Comparison of ENCODE assay signal across 37 cellular contexts in genomic region chr1:227210604-227211003, GRCh38.
DNase-seq lines count a peak whose midpoint lies in the region; ATAC-seq, FAIRE-seq and TF ChIP-seq lines count a peak whose summit lies in the region.
"Had no signal": no experiment of that assay in that cellular context is flagged by ENCODE, and none has a peak within 500 bp of the region (broad histone marks: within the 10 kb centered on the region; RNA-seq: fewer than 3 reads in every experiment).

No MANE protein-coding gene starts in this region.

- H3K36me3 Mint-ChIP-seq in MCF 10A (ENCODE audit: insufficient read depth, unreplicated experiment) (peaks cover 23% of the 10 kb centered on the region), WTC11 (peaks cover 7% of the 10 kb centered on the region), type B pancreatic cell (peaks cover 8% of the 10 kb centered on the region)
- H3K36me3 Mint-ChIP-seq: CD14-positive monocyte; CD4-positive, alpha-beta memory T cell; CD4-positive, CD25-positive, alpha-beta regulatory T cell; CD8-positive, alpha-beta memory T cell; CD8-positive, alpha-beta T cell had no signal

- H4K20me1 ChIP-seq in mammary epithelial cell (ENCODE audit: insufficient read depth, low read length) = no peaks in the 10 kb centered on the region
- H4K20me1 ChIP-seq: BLaER1; BLaER1 treated with 17β-estradiol and CSF1 and Interleukin-3, amounts not matched to agents 10 nM and 100 nM had no signal

- CTCF ChIA-PET in MCF 10A (lab: Yijun Ruan, JAX) = interaction anchor here (0.6 to 1.5 kb wide), 3 partner anchors 19 to 24 kb away, joined by 3 to 6 read pairs (median 3); no protein-coding TSS in a partner anchor
- CTCF ChIA-PET in mammary epithelial cell (lab: Charles Lee; ENCODE audit: low non-redundant PET) = no interaction called here
- CTCF ChIA-PET in WTC11 (lab: Charles Lee) = no interaction called here

- no peaks in the 10 kb centered on the region for H3K4me1 ChIP-seq in mammary epithelial cell (ENCODE audit: insufficient read depth, low read length)
- H3K4me1 ChIP-seq: BE2C; BLaER1; BLaER1 treated with 17β-estradiol and CSF1 and Interleukin-3, amounts not matched to agents 10 nM and 100 nM; Caco-2 had no signal

- no peaks in the 10 kb centered on the region for H3K36me3 ChIP-seq in mammary epithelial cell (ENCODE audit: insufficient read depth, low read length)
- H3K36me3 ChIP-seq: BE2C, BLaER1 had no signal

- no peak overlapping the region for H3K4me3 ChIP-seq in mammary epithelial cell (replicated peaks in 1 of 3; ENCODE audit: insufficient read depth in 1 of 3, low read depth in 2 of 3, low read length in 3 of 3)
- H3K4me3 ChIP-seq: A549; BLaER1; BLaER1 treated with 17β-estradiol and CSF1 and Interleukin-3, amounts not matched to agents 10 nM and 100 nM had no signal

- no peak overlapping the region for H3K4me3 Mint-ChIP-seq in MCF 10A (ENCODE audit: unreplicated experiment)
- H3K4me3 Mint-ChIP-seq in WTC11 = no peak overlapping the region
- no peak overlapping the region for H3K4me3 Mint-ChIP-seq in type B pancreatic cell
- H3K4me3 Mint-ChIP-seq: B cell; CD14-positive monocyte; CD4-positive, alpha-beta memory T cell; CD4-positive, alpha-beta T cell; CD4-positive, CD25-positive, alpha-beta regulatory T cell; CD8-positive, alpha-beta memory T cell; CD8-positive, alpha-beta T cell had no signal

- intact Hi-C loops in MCF 10A (cut with micrococcal nuclease) = no loop called here
- intact Hi-C loops in mammary epithelial cell (cut with micrococcal nuclease) = no loop called here

- no peaks in the 10 kb centered on the region for H3K9me3 Mint-ChIP-seq in MCF 10A (ENCODE audit: unreplicated experiment)
- no peaks in the 10 kb centered on the region for H3K9me3 Mint-ChIP-seq in WTC11
- no peaks in the 10 kb centered on the region for H3K9me3 Mint-ChIP-seq in type B pancreatic cell
- H3K9me3 Mint-ChIP-seq: CD14-positive monocyte; CD4-positive, alpha-beta T cell; CD8-positive, alpha-beta T cell had no signal

- in situ Hi-C loops in mammary epithelial cell (cut with MboI; ENCODE audit: low sequenced_read_pairs in 2 of 2) = no loop called here

- H3K4me2 ChIP-seq in mammary epithelial cell (ENCODE audit: insufficient read depth, low read depth, low read length) = no peak overlapping the region
- H3K4me2 ChIP-seq: A549; BLaER1; BLaER1 treated with 17β-estradiol and CSF1 and Interleukin-3, amounts not matched to agents 10 nM and 100 nM had no signal

- peak overlapping the region; percentile 17 for H3K27ac Mint-ChIP-seq in MCF 10A (ENCODE audit: low read depth, unreplicated experiment)
- no peak overlapping the region for H3K27ac Mint-ChIP-seq in WTC11
- no peak overlapping the region for H3K27ac Mint-ChIP-seq in type B pancreatic cell
- H3K27ac Mint-ChIP-seq: B cell; CD14-positive monocyte; CD4-positive, alpha-beta memory T cell; CD4-positive, alpha-beta T cell; CD4-positive, CD25-positive, alpha-beta regulatory T cell; CD8-positive, alpha-beta memory T cell; CD8-positive, alpha-beta T cell had no signal

- DNase-seq in MCF 10A (ENCODE audit: unreplicated experiment) (no peak), mammary epithelial cell (no peak), WTC11 (ENCODE audit: low spot score) (no peak), frontal cortex (ENCODE audit: low spot score in 2 of 2) (no peak), type B pancreatic cell (ENCODE audit: extremely low spot score, unreplicated experiment) (no peak)
- DNase-seq in NK-92 treated with Interleukin-12 subunit alpha and Interleukin-12 subunit beta, amount 100 ng/mL, for 24 hours (lab: John Stamatoyannopoulos, UW) = no peak
- DNase-seq: 8988T; ACHN; AML-193; BE2C; C1 segment of cervical spinal cord; Caco-2; Calu3; CD4-positive, alpha-beta memory T cell; CD4-positive, alpha-beta T cell; CD4-positive, CD25-positive, alpha-beta regulatory T cell; CD8-positive, alpha-beta memory T cell; CD8-positive, alpha-beta T cell; COR-L47; DMS 273 treated with DMSO at 0.1 percent for 48 hours; DMS153; DMS53; DMS79; DMS79 treated with DMSO at 0.1 percent for 48 hours; DND-41; EL had no signal

- H2AFZ ChIP-seq in mammary epithelial cell (ENCODE audit: low read depth, low read length) = no peak overlapping the region

- dilution Hi-C loops in mammary epithelial cell (cut with HindIII; ENCODE audit: low sequenced_read_pairs) = no loop called here

- TF ChIP-seq CTCF in MCF 10A (IDR thresholded peaks at IDR 0.05; ENCODE audit: unreplicated experiment) = no peak
- TF ChIP-seq CTCF in mammary epithelial cell (conservative IDR thresholded peaks at IDR 0.05 in 1 of 2, IDR thresholded peaks at IDR 0.05 in 1 of 2; ENCODE audit: extremely low read depth in 1 of 2, insufficient read depth in 1 of 2, low read depth in 1 of 2, low read length in 2 of 2) = no peak
- TF ChIP-seq CTCF in WTC11 (IDR thresholded peaks at IDR 0.05) = no peak
- no peak for TF ChIP-seq CTCF in type B pancreatic cell (conservative IDR thresholded peaks at IDR 0.05)

- no peak overlapping the region for H3K27ac ChIP-seq in mammary epithelial cell (ENCODE audit: insufficient read depth, low read depth, low read length)
- H3K27ac ChIP-seq: 22Rv1; A549; BLaER1; BLaER1 treated with 17β-estradiol and CSF1 and Interleukin-3, amounts not matched to agents 10 nM and 100 nM; C4-2B had no signal

- POLR2A ChIA-PET in MCF 10A (lab: Yijun Ruan, JAX) (interaction anchor here (0.9 to 1.5 kb wide), 3 partner anchors 10 to 37 kb away, joined by 3 to 9 read pairs (median 4); no protein-coding TSS in a partner anchor), WTC11 (lab: Charles Lee) (interaction anchor here (0.5 kb wide), 1 partner anchor 31 kb away, joined by 8 read pairs; no protein-coding TSS in a partner anchor)

- no peak overlapping the region for H3K9ac ChIP-seq in mammary epithelial cell (ENCODE audit: insufficient read depth, low read length)
- H3K9ac ChIP-seq: BLaER1; BLaER1 treated with 17β-estradiol and CSF1 and Interleukin-3, amounts not matched to agents 10 nM and 100 nM had no signal

- no peak for ATAC-seq in WTC11
- no peak for ATAC-seq in HG03457 (IDR thresholded peaks at IDR 0.05; ENCODE audit: unreplicated experiment)
- ATAC-seq: A549; CD8-positive, alpha-beta T cell had no signal

- H3K4me1 Mint-ChIP-seq in MCF 10A (ENCODE audit: insufficient read depth, unreplicated experiment) = peaks cover 10% of the 10 kb centered on the region
- no peaks in the 10 kb centered on the region for H3K4me1 Mint-ChIP-seq in WTC11
- H3K4me1 Mint-ChIP-seq in type B pancreatic cell (ENCODE audit: unreplicated experiment) = no peaks in the 10 kb centered on the region
- H3K4me1 Mint-ChIP-seq: B cell; CD14-positive monocyte; CD4-positive, alpha-beta memory T cell; CD4-positive, CD25-positive, alpha-beta regulatory T cell; CD8-positive, alpha-beta memory T cell had no signal

- BruUV-seq in MCF 10A (replicated peaks; lab: Mats Ljungman, UMichigan) = no TSS peak
- BruUV-seq in mammary epithelial cell (replicated peaks; lab: Mats Ljungman, UMichigan) = no TSS peak

- peaks cover 14% of the 10 kb centered on the region for H3K79me2 ChIP-seq in mammary epithelial cell (ENCODE audit: insufficient read depth, low read length)

- no peaks in the 10 kb centered on the region for H3K27me3 Mint-ChIP-seq in MCF 10A (ENCODE audit: insufficient read depth, unreplicated experiment)
- H3K27me3 Mint-ChIP-seq in WTC11 (ENCODE audit: low read depth) = no peaks in the 10 kb centered on the region
- H3K27me3 Mint-ChIP-seq in type B pancreatic cell = no peaks in the 10 kb centered on the region

- H3K9me3 ChIP-seq in mammary epithelial cell (replicated peaks; ENCODE audit: insufficient read depth, low read length) = no peaks in the 10 kb centered on the region
- H3K9me3 ChIP-seq: A549, BE2C, BLaER1, Caco-2 had no signal

- no peaks in the 10 kb centered on the region for H3K27me3 ChIP-seq in mammary epithelial cell (ENCODE audit: insufficient read depth, low read length)
- H3K27me3 ChIP-seq: BE2C; BLaER1; BLaER1 treated with 17β-estradiol and CSF1 and Interleukin-3, amounts not matched to agents 10 nM and 100 nM had no signal

- FAIRE-seq in TTC549 (lab: Jason Lieb, UNC) (peak; percentile 54), frontal cortex (lab: Jason Lieb, UNC) (peak; percentile 17)
- FAIRE-seq: A204.1, A549, D721Med had no signal

TF ChIP-seq in WTC11, 78 proteins besides CTCF, POLR2A, EP300 and RAD21:
- TF ChIP-seq GABPB1 (CRISPR knock-in tag; IDR thresholded peaks at IDR 0.05) (peak; percentile 74), ETV6 (CRISPR knock-in tag; IDR thresholded peaks at IDR 0.05) (no peak)
